Comparison of ENCODE assay signal across 28 cellular contexts in genomic region chr6:19782588-19782987, GRCh38. TPM values are rescaled to one million over a fixed set of nuclear protein-coding genes. Genes with fewer than 3 reads are reported as not detected.
"Had no signal": no experiment of that assay in that cellular context is flagged by ENCODE, and none has a peak within 500 bp of the region (broad histone marks: within the 10 kb centered on the region; RNA-seq: fewer than 3 reads in every experiment).

No MANE protein-coding gene starts in this region.

- FAIRE-seq: colon, endometrium, endothelial cell of umbilical vein, frontal cortex had no signal

- H3K9me3 ChIP-seq: colonic mucosa, esophagus squamous epithelium, gastrocnemius medialis, gastroesophageal sphincter, heart left ventricle had no signal

- DNase-seq: colonic mucosa; cortex of kidney; dermis blood vessel endothelial cell; dorsolateral prefrontal cortex; effector CD4-positive, alpha-beta T cell; effector CD8-positive, alpha-beta T cell; effector memory CD4-positive, alpha-beta T cell; effector memory CD8-positive, alpha-beta T cell; endodermal cell; erythroblast; esophagus squamous epithelium; foreskin fibroblast; foreskin keratinocyte; foreskin melanocyte; gastrocnemius medialis; glutamatergic neuron; head of caudate nucleus; heart left ventricle; heart right ventricle had no signal

- H3K4me1 ChIP-seq: colonic mucosa, esophagus muscularis mucosa, esophagus squamous epithelium, foreskin keratinocyte, gastrocnemius medialis, gastroesophageal sphincter, heart left ventricle, heart right ventricle had no signal

- H3K4me3 ChIP-seq: colonic mucosa, coronary artery, dorsolateral prefrontal cortex, esophagus muscularis mucosa, esophagus squamous epithelium, gastrocnemius medialis, gastroesophageal sphincter, heart left ventricle, heart right ventricle had no signal

- H3K36me3 ChIP-seq: colonic mucosa, esophagus muscularis mucosa, esophagus squamous epithelium, gastrocnemius medialis, gastroesophageal sphincter, heart left ventricle, heart right ventricle had no signal

- ATAC-seq: effector memory CD8-positive, alpha-beta T cell; esophagus mucosa; foreskin keratinocyte; gastrocnemius medialis; gastroesophageal sphincter; heart left ventricle; heart right ventricle had no signal

- H3K27ac ChIP-seq: colonic mucosa, coronary artery, dorsolateral prefrontal cortex, epithelial cell of prostate, esophagus muscularis mucosa, esophagus squamous epithelium, foreskin keratinocyte, gastrocnemius medialis, gastroesophageal sphincter, heart left ventricle, heart right ventricle had no signal

- H3K27me3 ChIP-seq: colonic mucosa, dorsolateral prefrontal cortex, esophagus muscularis mucosa, esophagus squamous epithelium, foreskin keratinocyte, gastrocnemius medialis, gastroesophageal sphincter, heart left ventricle, heart right ventricle had no signal

RNA-seq across cellular contexts. Expression of gene ID4, which starts 54.6 kb away (rescaled TPM):
- total RNA-seq: endothelial cell of umbilical vein, foreskin keratinocyte had no signal
- polyA plus RNA-seq: endothelial cell of umbilical vein, foreskin keratinocyte had no signal
